ENCODE assay signal across 10 cellular contexts in genomic region chr1:230083746-230084407, GRCh38. TPM values are rescaled to one million over a fixed set of nuclear protein-coding genes. Genes with fewer than 3 reads are reported as not detected.
DNase-seq lines count a peak whose midpoint lies in the region; ATAC-seq and TF ChIP-seq lines count a peak whose summit lies in the region.
"Had no signal": no experiment of that assay in that cellular context is flagged by ENCODE, and none has a peak within 500 bp of the region (broad histone marks: within the 10 kb centered on the region; RNA-seq: fewer than 3 reads in every experiment).

No MANE protein-coding gene starts in this region.

- H3K9me3 ChIP-seq in upper lobe of right lung, result no peaks in the 10 kb centered on the region
- H3K9me3 ChIP-seq: BE2C had no signal

- no peak for TF ChIP-seq CTCF in upper lobe of right lung (IDR thresholded peaks at IDR 0.05)

- no peak for DNase-seq in activated naive CD4-positive, alpha-beta T cell treated with anti-CD3 and anti-CD28 coated beads, Interleukin-2, amount 50 U/mL, for 16 hours
- DNase-seq in activated naive CD8-positive, alpha-beta T cell treated with anti-CD3 and anti-CD28 coated beads for 36 hours, result no peak
- DNase-seq in mesenteric fat pad (ENCODE audit: low spot score) (peak; percentile 75), upper lobe of right lung (no peak), retina (no peak), GF-D8 (lab: John Stamatoyannopoulos, UW) (no peak)
- DNase-seq: midbrain had no signal

- H3K9me3 Mint-ChIP-seq in activated naive CD4-positive, alpha-beta T cell treated with anti-CD3 and anti-CD28 coated beads, Interleukin-2, amount 50 U/mL, for 24 hours, result peaks cover 6% of the 10 kb centered on the region
- H3K9me3 Mint-ChIP-seq in activated naive CD8-positive, alpha-beta T cell treated with anti-CD3 and anti-CD28 coated beads for 36 hours, result peaks cover 10% of the 10 kb centered on the region

- H3K27me3 Mint-ChIP-seq in activated naive CD4-positive, alpha-beta T cell treated with anti-CD3 and anti-CD28 coated beads, Interleukin-2, amount 50 U/mL, for 24 hours, result no peaks in the 10 kb centered on the region
- H3K27me3 Mint-ChIP-seq in activated naive CD8-positive, alpha-beta T cell treated with anti-CD3 and anti-CD28 coated beads for 36 hours, result peaks cover 9% of the 10 kb centered on the region

- no peaks in the 10 kb centered on the region for H3K36me3 ChIP-seq in upper lobe of right lung

- H3K4me3 ChIP-seq in upper lobe of right lung, result no peak overlapping the region

- peaks cover 34% of the 10 kb centered on the region for H3K4me1 ChIP-seq in upper lobe of right lung

- peak overlapping the region; percentile 91 for H3K27ac Mint-ChIP-seq in activated naive CD4-positive, alpha-beta T cell treated with anti-CD3 and anti-CD28 coated beads, Interleukin-2, amount 50 U/mL, for 24 hours
- peak overlapping the region; percentile 85 for H3K27ac Mint-ChIP-seq in activated naive CD8-positive, alpha-beta T cell treated with anti-CD3 and anti-CD28 coated beads for 36 hours

- H3K4me1 Mint-ChIP-seq in activated naive CD4-positive, alpha-beta T cell treated with anti-CD3 and anti-CD28 coated beads, Interleukin-2, amount 50 U/mL, for 24 hours, result peaks cover 73% of the 10 kb centered on the region
- peaks cover 70% of the 10 kb centered on the region for H3K4me1 Mint-ChIP-seq in activated naive CD8-positive, alpha-beta T cell treated with anti-CD3 and anti-CD28 coated beads for 36 hours

- peak; percentile 4 for ATAC-seq in upper lobe of right lung
- no peak for ATAC-seq in GM21423 (IDR thresholded peaks at IDR 0.05; ENCODE audit: unreplicated experiment)

- H3K27me3 ChIP-seq in upper lobe of right lung, result no peaks in the 10 kb centered on the region
- H3K27me3 ChIP-seq: BE2C had no signal

- H3K27ac ChIP-seq in upper lobe of right lung, result no peak overlapping the region

- intact Hi-C loops in upper lobe of right lung (cut with DNase I), result no loop called here

- H3K4me3 Mint-ChIP-seq in activated naive CD4-positive, alpha-beta T cell treated with anti-CD3 and anti-CD28 coated beads, Interleukin-2, amount 50 U/mL, for 24 hours, result peak overlapping the region; percentile 60
- H3K4me3 Mint-ChIP-seq in activated naive CD8-positive, alpha-beta T cell treated with anti-CD3 and anti-CD28 coated beads for 36 hours, result peak overlapping the region; percentile 15

- peaks cover 7% of the 10 kb centered on the region for H3K36me3 Mint-ChIP-seq in activated naive CD4-positive, alpha-beta T cell treated with anti-CD3 and anti-CD28 coated beads, Interleukin-2, amount 50 U/mL, for 24 hours
- H3K36me3 Mint-ChIP-seq in activated naive CD8-positive, alpha-beta T cell treated with anti-CD3 and anti-CD28 coated beads for 36 hours, result peaks cover 33% of the 10 kb centered on the region

RNA-seq across cellular contexts. Expression of gene GALNT2, which starts 16.8 kb away (rescaled TPM):
- 10 to 100 TPM; 46.5 to 48.2 TPM for total RNA-seq in activated naive CD8-positive, alpha-beta T cell treated with anti-CD3 and anti-CD28 coated beads for 36 hours
- total RNA-seq in mesenteric fat pad (144 TPM), upper lobe of right lung (55.1 TPM)
